9 cellular contexts compared by ENCODE assay signal in the genomic region with DNA sequence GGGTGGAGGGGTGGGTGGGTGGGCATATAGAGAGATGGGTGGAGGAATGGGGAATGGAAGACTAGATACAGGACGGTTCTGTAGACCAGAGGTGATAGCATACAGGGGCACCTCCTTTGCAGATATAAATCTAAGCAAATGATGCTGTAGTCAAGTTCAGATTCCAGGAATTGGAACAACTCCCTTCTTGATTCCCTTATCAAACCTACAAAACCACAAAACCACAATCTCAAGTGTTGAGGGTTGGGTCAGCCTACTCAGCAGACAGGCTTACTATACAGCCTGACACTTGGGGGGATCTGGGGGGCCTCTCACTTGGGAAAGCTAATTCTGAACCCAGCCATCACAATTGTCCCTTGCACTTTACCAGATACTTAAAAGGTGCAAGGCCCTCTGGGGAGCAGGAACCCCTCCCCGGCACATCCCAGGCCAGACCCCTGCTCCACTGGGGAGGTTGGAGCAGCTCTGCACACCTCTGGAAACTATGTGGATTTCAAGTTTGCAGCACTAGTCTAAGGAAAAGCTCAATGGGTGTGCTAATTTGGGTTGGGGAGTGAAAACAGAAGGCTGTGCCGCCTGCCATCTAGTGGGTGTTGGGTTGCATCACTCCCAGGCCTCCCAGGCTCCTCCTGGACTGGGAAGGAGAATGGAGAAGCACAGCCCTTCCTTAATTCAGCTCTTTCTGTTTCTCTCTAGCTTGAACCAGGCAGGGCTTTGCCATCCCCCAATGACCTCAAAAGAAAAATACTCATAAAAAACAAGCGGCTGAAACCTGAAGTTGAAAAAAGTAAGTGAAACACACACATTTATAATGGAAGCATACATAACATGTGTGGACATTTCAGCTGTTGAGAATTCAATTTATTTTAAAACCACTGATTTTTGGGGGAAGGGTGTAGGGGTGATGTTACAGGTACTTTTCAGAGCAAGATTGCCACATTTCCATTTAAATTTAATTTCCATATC.
A peak's percentile ranks its signal among the peaks of the same experiment; 100 is the strongest.
DNase-seq lines count a peak whose midpoint lies in the region; ATAC-seq and TF ChIP-seq lines count a peak whose summit lies in the region.
"Had no signal": no experiment of that assay in that cellular context is flagged by ENCODE, and none has a peak within 500 bp of the region (broad histone marks: within the 10 kb centered on the region; RNA-seq: fewer than 3 reads in every experiment).

No MANE protein-coding gene starts in this region.

- peaks cover 14% of the 10 kb centered on the region for H3K4me1 Mint-ChIP-seq in endothelial cell (ENCODE audit: unreplicated experiment)

- H2AFZ ChIP-seq in ACC112 (ENCODE audit: low read length, unreplicated experiment) (peak overlapping the region; percentile 96), mesenchymal stem cell (ENCODE audit: low read depth, low read length) (no peak overlapping the region)

- BruUV-seq in Panc1 (replicated peaks; lab: Mats Ljungman, UMichigan), result no TSS peak

- peak; percentile 90 for ATAC-seq in Panc1

- H3K36me3 ChIP-seq in ACC112 (ENCODE audit: insufficient read depth, low read length) (no peaks in the 10 kb centered on the region), Panc1 (ENCODE audit: control insufficient read depth, insufficient read depth, low read length) (no peaks in the 10 kb centered on the region), mesenchymal stem cell (ENCODE audit: control insufficient read depth in 1 of 2, insufficient read depth in 2 of 2, low read depth in 1 of 2, low read length in 2 of 2) (peaks cover 0 to 22% of the 10 kb centered on the region in 2 experiments)

- in situ Hi-C loops in KBM-7 (cut with MboI; ENCODE audit: low pct_unique_long_range_greater_than_20kb, low sequenced_read_pairs), result no loop called here
- in situ Hi-C loops in Panc1 (cut with HindIII; ENCODE audit: low pct_unique_long_range_greater_than_20kb, low sequenced_read_pairs), result no loop called here

- no peak overlapping the region for H3K4me2 ChIP-seq in mesenchymal stem cell (ENCODE audit: low read length, poor library complexity, severe bottlenecking)

- no peak overlapping the region for H2BK15ac ChIP-seq in mesenchymal stem cell (ENCODE audit: low read depth, poor library complexity, severe bottlenecking)

- no peak overlapping the region for H3K18ac ChIP-seq in mesenchymal stem cell (ENCODE audit: low read depth in 1 of 2, low read length in 2 of 2)

- H3K4me1 ChIP-seq in ACC112 (ENCODE audit: control insufficient read depth, insufficient read depth, low read length, unreplicated experiment) (peaks cover 3% of the 10 kb centered on the region), Panc1 (ENCODE audit: control insufficient read depth, insufficient read depth, low read length) (no peaks in the 10 kb centered on the region), mesenchymal stem cell (ENCODE audit: control insufficient read depth, insufficient read depth, low read depth, low read length) (peaks cover 4% of the 10 kb centered on the region)

- H3K4me3 ChIP-seq in ACC112 (ENCODE audit: low read depth, low read length) (no peak overlapping the region), GM12875 (ENCODE audit: low read depth, low read length) (no peak overlapping the region), Panc1 (ENCODE audit: low read depth in 2 of 2, low read length in 2 of 2) (no peak overlapping the region), mesenchymal stem cell (ENCODE audit: insufficient read depth in 1 of 2, low read depth in 1 of 2, low read length in 2 of 2) (no peak overlapping the region)

- H3K36me3 Mint-ChIP-seq in endothelial cell (ENCODE audit: low read depth, unreplicated experiment), result no peaks in the 10 kb centered on the region

- H3K23ac ChIP-seq in mesenchymal stem cell (ENCODE audit: low read length in 2 of 2), result no peak overlapping the region

- TF ChIP-seq CTCF in GM12875 (IDR thresholded peaks at IDR 0.05; ENCODE audit: borderline replicate concordance, insufficient read depth, low read depth, low read length), result peak; percentile 68
- TF ChIP-seq CTCF in Panc1 (IDR thresholded peaks at IDR 0.05), result peak; percentile 78
- peak; percentile 24 for TF ChIP-seq CTCF in endothelial cell (IDR thresholded peaks at IDR 0.05; ENCODE audit: unreplicated experiment)

- no peak overlapping the region for H2BK120ac ChIP-seq in mesenchymal stem cell (ENCODE audit: low read depth, low read length)

- no peak overlapping the region for H3K27ac Mint-ChIP-seq in endothelial cell (ENCODE audit: unreplicated experiment)

- H3K4ac ChIP-seq in mesenchymal stem cell (ENCODE audit: low read depth in 1 of 2, low read length in 2 of 2), result no peak overlapping the region

- no peaks in the 10 kb centered on the region for H3K79me2 ChIP-seq in ACC112 (ENCODE audit: control insufficient read depth, insufficient read depth, low read length, unreplicated experiment)

- H3K9me3 Mint-ChIP-seq in endothelial cell (ENCODE audit: unreplicated experiment), result no peaks in the 10 kb centered on the region

- CTCF ChIA-PET in Panc1 (lab: Charles Lee), result interaction anchor here (0.5 to 1.2 kb wide), 6 partner anchors 15 to 634 kb away, joined by 3 to 6 read pairs (median 4); no protein-coding TSS in a partner anchor

- 45% methylated on average over 2 of the region's 4 CpGs for WGBS in mesenchymal stem cell

- POLR2A ChIA-PET in Panc1 (lab: Charles Lee), result interaction anchor here (0.6 kb wide), 1 partner anchor 869 kb away, joined by 5 read pairs; no protein-coding TSS in a partner anchor

- intact Hi-C loops in Panc1 (cut with micrococcal nuclease; ENCODE audit: unreplicated experiment), result no loop called here

- H3K9ac ChIP-seq in mesenchymal stem cell (ENCODE audit: low read length), result no peak overlapping the region

- H2BK12ac ChIP-seq in mesenchymal stem cell (ENCODE audit: low read length in 2 of 2), result no peak overlapping the region

- peaks cover 2% of the 10 kb centered on the region for H3K27me3 Mint-ChIP-seq in endothelial cell (ENCODE audit: unreplicated experiment)

- H3K27me3 ChIP-seq in ACC112 (ENCODE audit: insufficient read depth, low read length), result no peaks in the 10 kb centered on the region
- H3K27me3 ChIP-seq in Panc1 (ENCODE audit: control insufficient read depth, insufficient read depth, low read length), result no peaks in the 10 kb centered on the region
- no peaks in the 10 kb centered on the region for H3K27me3 ChIP-seq in mesenchymal stem cell (ENCODE audit: control insufficient read depth in 1 of 2, insufficient read depth in 1 of 2, low read length in 2 of 2)

- no peak overlapping the region for H2BK5ac ChIP-seq in mesenchymal stem cell (ENCODE audit: low read depth, low read length, poor library complexity, severe bottlenecking)

- H3K4me3 Mint-ChIP-seq in endothelial cell (ENCODE audit: unreplicated experiment), result no peak overlapping the region

- H3K14ac ChIP-seq in mesenchymal stem cell (ENCODE audit: low read length in 2 of 2), result no peak overlapping the region

- H3K27ac ChIP-seq in ACC112 (ENCODE audit: low read depth, low read length) (no peak overlapping the region), Panc1 (ENCODE audit: low read length) (no peak overlapping the region), mesenchymal stem cell (ENCODE audit: low read length, poor library complexity, severe bottlenecking) (no peak overlapping the region)
- H3K27ac ChIP-seq: epithelial cell of prostate had no signal

- H2AK5ac ChIP-seq in mesenchymal stem cell (ENCODE audit: low read length, severe bottlenecking), result no peak overlapping the region

- H3K79me1 ChIP-seq in mesenchymal stem cell (replicated peaks; ENCODE audit: low read length, poor library complexity, severe bottlenecking), result peaks cover 6% of the 10 kb centered on the region

- H3K9me3 ChIP-seq in Panc1 (ENCODE audit: control insufficient read depth, insufficient read depth, low read depth, low read length) (no peaks in the 10 kb centered on the region), mesenchymal stem cell (ENCODE audit: control insufficient read depth, low read length) (no peaks in the 10 kb centered on the region)

- H4K8ac ChIP-seq in mesenchymal stem cell (ENCODE audit: low read length), result no peak overlapping the region

- no peak overlapping the region for H4K91ac ChIP-seq in mesenchymal stem cell (ENCODE audit: low read length)

- DNase-seq in KBM-7 (peak; percentile 59), Panc1 (ENCODE audit: low read depth, low spot score) (no peak), endothelial cell (ENCODE audit: low spot score) (peak; percentile 59), mesenchymal stem cell (peak; percentile 66), T-helper 9 cell (no peak), OCI-M2 (lab: John Stamatoyannopoulos, UW; ENCODE audit: unreplicated experiment) (no peak)

Comparison
In these comparisons a context has a peak if more than half of its experiments do, and no peak if none do; other contexts are left out.
1. CTCF ChIP-seq: peak in every context shown above with its lines; median percentile 78 in Panc1; 68 in GM12875; 24 in endothelial cell.
2. DNase-seq: peak in KBM-7 (single experiment), endothelial cell (single experiment) and mesenchymal stem cell (single experiment); none in Panc1 (single experiment), T-helper 9 cell (single experiment) and OCI-M2 (single experiment).